18 cellular contexts compared by ENCODE assay signal in the genomic region with DNA sequence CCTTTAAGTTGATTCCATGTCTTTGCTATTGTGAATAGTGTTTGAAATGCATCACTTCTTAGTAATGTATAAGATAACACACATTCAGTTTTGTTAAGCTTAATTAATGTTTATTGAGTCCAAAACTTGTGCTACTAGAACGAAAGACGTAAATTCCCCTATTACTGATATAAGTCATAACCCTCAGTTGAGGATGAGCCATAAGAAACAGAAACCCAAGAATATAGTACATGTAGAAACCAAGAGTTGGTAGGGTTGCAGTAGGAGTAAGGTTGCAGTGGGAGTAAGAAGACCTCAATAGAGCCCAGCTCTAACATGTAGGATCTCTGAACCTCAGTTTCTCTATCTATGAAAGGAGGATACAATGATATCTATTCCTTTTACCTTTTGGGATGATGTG. TPM values are rescaled to one million over a fixed set of nuclear protein-coding genes. Genes with fewer than 3 reads are reported as not detected.
DNase-seq lines count a peak whose midpoint lies in the region; ATAC-seq and TF ChIP-seq lines count a peak whose summit lies in the region.
"Had no signal": no experiment of that assay in that cellular context is flagged by ENCODE, and none has a peak within 500 bp of the region (broad histone marks: within the 10 kb centered on the region; RNA-seq: fewer than 3 reads in every experiment).

No MANE protein-coding gene starts in this region.

- H3K9me3 ChIP-seq in transverse colon, result no peaks in the 10 kb centered on the region
- H3K9me3 ChIP-seq: prostate gland had no signal

- H3K4me1 Mint-ChIP-seq in T-helper 2 cell treated with Interferon-gamma antibody and Interleukin-4, amounts not matched to agents 5 μg/mL and 100 μg/mL, for 36 hours (ENCODE audit: low read depth), result peaks cover 3% of the 10 kb centered on the region
- H3K4me1 Mint-ChIP-seq: neural progenitor cell had no signal

- no peaks in the 10 kb centered on the region for H3K27me3 Mint-ChIP-seq in T-helper 2 cell treated with Interferon-gamma antibody and Interleukin-4, amounts not matched to agents 5 μg/mL and 100 μg/mL, for 36 hours (ENCODE audit: low read depth)

- TF ChIP-seq CTCF in transverse colon (IDR thresholded peaks at IDR 0.05), result no peak

- no peaks in the 10 kb centered on the region for H3K27me3 ChIP-seq in transverse colon
- H3K27me3 ChIP-seq: neural progenitor cell had no signal

- no peak overlapping the region for H3K4me3 Mint-ChIP-seq in T-helper 2 cell treated with Interferon-gamma antibody and Interleukin-4, amounts not matched to agents 5 μg/mL and 100 μg/mL, for 36 hours
- H3K4me3 Mint-ChIP-seq: neural progenitor cell had no signal

- H3K36me3 Mint-ChIP-seq in T-helper 2 cell treated with Interferon-gamma antibody and Interleukin-4, amounts not matched to agents 5 μg/mL and 100 μg/mL, for 36 hours (ENCODE audit: low read depth), result no peaks in the 10 kb centered on the region
- H3K36me3 Mint-ChIP-seq: neural progenitor cell had no signal

- intact Hi-C loops in transverse colon (cut with DNase I; ENCODE audit: low total_unique reads), result no loop called here

- ATAC-seq in GM18519 (IDR thresholded peaks at IDR 0.05; ENCODE audit: low FRiP score, unreplicated experiment) (peak; percentile 61), GM19035 (IDR thresholded peaks at IDR 0.05; ENCODE audit: unreplicated experiment) (peak; percentile 56), HG02852 (IDR thresholded peaks at IDR 0.05; ENCODE audit: unreplicated experiment) (peak; percentile 92), HG03460 (IDR thresholded peaks at IDR 0.05; ENCODE audit: unreplicated experiment) (peak; percentile 80)
- ATAC-seq: left lobe of liver had no signal

- H3K36me3 ChIP-seq in transverse colon, result no peaks in the 10 kb centered on the region
- H3K36me3 ChIP-seq: neural progenitor cell, prostate gland had no signal

- no peak for TF ChIP-seq EP300 in transverse colon (IDR thresholded peaks at IDR 0.05; ENCODE audit: low read depth)

- DNase-seq in transverse colon, result no peak
- no peak for DNase-seq in T-helper 2 cell treated with Interferon-gamma antibody and Interleukin-4, amounts not matched to agents 5 μg/mL and 100 μg/mL, for 36 hours (ENCODE audit: low spot score)
- no peak for DNase-seq in NCI-H510A treated with DMSO at 0.1 percent for 48 hours (lab: John Stamatoyannopoulos, UW)
- DNase-seq: glutamatergic neuron; NCI-H2081; NCI-H526 treated with DMSO at 0.1 percent for 48 hours; SIG-M5; small intestine; stimulated activated CD4-positive, alpha-beta T cell treated with anti-CD3 and anti-CD28 coated beads, Interleukin-4, amount 100 ng/mL, for 24 hours; substantia nigra had no signal

- TF ChIP-seq POLR2A in transverse colon (IDR thresholded peaks at IDR 0.05), result no peak

- H3K4me3 ChIP-seq in transverse colon, result no peak overlapping the region
- H3K4me3 ChIP-seq: neural progenitor cell, prostate gland had no signal

- no peak overlapping the region for H3K27ac Mint-ChIP-seq in T-helper 2 cell treated with Interferon-gamma antibody and Interleukin-4, amounts not matched to agents 5 μg/mL and 100 μg/mL, for 36 hours
- H3K27ac Mint-ChIP-seq: neural progenitor cell had no signal

- H3K27ac ChIP-seq in transverse colon, result no peak overlapping the region
- H3K27ac ChIP-seq: KMS-11, neural progenitor cell, prostate gland had no signal

- WGBS in transverse colon (ENCODE audit: low coverage in 1 of 2), 2 donors, result 80% methylated on average over 2 of the region's 2 CpGs

- H3K9me3 Mint-ChIP-seq in T-helper 2 cell treated with Interferon-gamma antibody and Interleukin-4, amounts not matched to agents 5 μg/mL and 100 μg/mL, for 36 hours, result peaks cover 6% of the 10 kb centered on the region
- H3K9me3 Mint-ChIP-seq: neural progenitor cell had no signal

- in situ Hi-C loops in transverse colon (cut with MboI; ENCODE audit: low pct_ligation_motif_present in 1 of 4, low pct_unique_long_range_greater_than_20kb in 1 of 4, low sequenced_read_pairs in 3 of 4), result loop anchor here (10.0 to 25.0 kb wide), 4 partner anchors 118 to 543 kb away; no protein-coding TSS in a partner anchor

- no peaks in the 10 kb centered on the region for H3K4me1 ChIP-seq in transverse colon
- H3K4me1 ChIP-seq: neural progenitor cell had no signal

RNA-seq across cellular contexts. Expression of gene CITED2, which starts 19.3 kb away (rescaled TPM):
- 100 to 1,000 TPM in 2 of 4 donors, 10 to 100 TPM in 2; 66.6 to 116 (median 102) TPM for total RNA-seq in transverse colon
